1 cellular context compared by ENCODE assay signal in the genomic region with DNA sequence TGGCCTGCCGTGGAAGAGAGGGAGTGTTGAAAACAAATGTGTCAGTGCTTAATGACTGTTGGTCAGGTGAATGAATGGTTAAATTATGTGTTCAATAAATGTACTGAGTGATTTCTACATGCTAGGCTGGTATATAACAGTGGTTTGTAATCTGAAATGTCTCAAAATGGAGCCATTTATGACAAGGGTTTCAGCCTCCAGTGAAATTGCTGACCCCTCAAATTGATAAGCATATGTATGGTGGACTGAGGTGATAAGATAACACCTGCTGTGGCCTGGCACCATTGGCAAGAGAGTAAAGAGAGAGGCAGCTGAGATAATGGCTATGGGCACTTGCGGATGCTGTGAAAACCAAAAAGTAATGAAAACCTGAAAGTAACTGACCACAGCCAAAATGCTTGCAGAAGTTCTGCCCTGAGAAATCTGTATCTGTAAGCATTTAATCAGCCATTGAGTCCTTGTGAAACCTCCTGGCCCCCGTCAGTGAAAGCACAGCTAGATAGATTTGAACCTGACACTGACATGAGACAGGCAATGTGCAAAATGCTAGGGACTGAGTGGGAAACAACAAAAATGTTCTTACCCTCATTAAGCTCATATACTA.
TF ChIP-seq lines count a peak whose summit lies in the region.

No MANE protein-coding gene starts in this region.

TF ChIP-seq in K562, 482 proteins besides CTCF, POLR2A, EP300 and RAD21 (continued from another document and continues in another):
- TF ChIP-seq ARID3A (IDR thresholded peaks at IDR 0.05; ENCODE audit: borderline replicate concordance, low read depth, low read length) (0 out of 2 replicates have a peak, but pooled peaks have one; percentile 11), DIDO1 (tag; IDR thresholded peaks at IDR 0.05; ENCODE audit: low read depth) (0 out of 2 replicates have a peak, but pooled peaks have one; percentile 27), PREB (CRISPR knock-in tag; IDR thresholded peaks at IDR 0.05) (no peak), ZNF174 (CRISPR knock-in tag; IDR thresholded peaks at IDR 0.05) (no peak), CBX5 (IDR thresholded peaks at IDR 0.05; ENCODE audit: borderline replicate concordance, low read depth) (no peak), ZNF143 (CRISPR knock-in tag; IDR thresholded peaks at IDR 0.05) (no peak), BACH1 (tag; IDR thresholded peaks at IDR 0.05) (no peak), ZNF444 (CRISPR knock-in tag; IDR thresholded peaks at IDR 0.05) (no peak), E2F8 (IDR thresholded peaks at IDR 0.05; ENCODE audit: low read depth, partially characterized antibody) (no peak), PYGO2 (tag; IDR thresholded peaks at IDR 0.05) (peak; percentile 59; the same call in 1 of the 2 replicates), ZNF184 (CRISPR knock-in tag; IDR thresholded peaks at IDR 0.05) (no peak), RHOXF2B (CRISPR knock-in tag; conservative IDR thresholded peaks at IDR 0.05) (no peak), WHSC1 (IDR thresholded peaks at IDR 0.05; ENCODE audit: low read length) (no peak), ZNF41 (CRISPR knock-in tag; conservative IDR thresholded peaks at IDR 0.05) (no peak), USF2 (CRISPR knock-in tag; IDR thresholded peaks at IDR 0.05) (no peak), HDAC3 (IDR thresholded peaks at IDR 0.05; ENCODE audit: borderline replicate concordance, partially characterized antibody) (peak; percentile 16), SMC3 (conservative IDR thresholded peaks at IDR 0.05; ENCODE audit: insufficient read depth, low read depth, low read length) (no peak), ZNF589 (CRISPR knock-in tag; IDR thresholded peaks at IDR 0.05; ENCODE audit: low read depth) (no peak), LCOR (CRISPR knock-in tag; IDR thresholded peaks at IDR 0.05) (no peak), ADNP (tag; IDR thresholded peaks at IDR 0.05) (no peak), NFXL1 (CRISPR knock-in tag; IDR thresholded peaks at IDR 0.05) (no peak), PKNOX1 (IDR thresholded peaks at IDR 0.05) (no peak; the same call in 1 of the 2 replicates), MCM5 (IDR thresholded peaks at IDR 0.05; ENCODE audit: low read depth) (no peak), ZKSCAN1 (IDR thresholded peaks at IDR 0.05; ENCODE audit: low read depth, low read length) (no peak), ELF2 (CRISPR knock-in tag; IDR thresholded peaks at IDR 0.05) (peak; percentile 49; the same call in 1 of the 2 replicates), TCF15 (CRISPR knock-in tag; IDR thresholded peaks at IDR 0.05) (no peak), RFX1 (IDR thresholded peaks at IDR 0.05) (no peak), CREB5 (CRISPR knock-in tag; IDR thresholded peaks at IDR 0.05) (no peak), ZFP30 (CRISPR knock-in tag; IDR thresholded peaks at IDR 0.05; ENCODE audit: borderline replicate concordance) (no peak), SMAD4 (CRISPR knock-in tag; conservative IDR thresholded peaks at IDR 0.05) (peak; percentile 43; the same call in 1 of the 2 replicates), KLF6 (CRISPR knock-in tag; IDR thresholded peaks at IDR 0.05; ENCODE audit: borderline replicate concordance) (no peak; the same call in 1 of the 2 replicates), RUNX1 (IDR thresholded peaks at IDR 0.05; ENCODE audit: low read depth) (no peak), HNRNPK (IDR thresholded peaks at IDR 0.05; ENCODE audit: low read depth, low read length, poor library complexity, severe bottlenecking) (no peak), ZNF232 (CRISPR knock-in tag; IDR thresholded peaks at IDR 0.05) (no peak), IRF2 (CRISPR knock-in tag; IDR thresholded peaks at IDR 0.05) (no peak), SOX6 (IDR thresholded peaks at IDR 0.05) (0 out of 2 replicates have a peak, but pooled peaks have one; percentile 39), ZNF830 (CRISPR knock-in tag; IDR thresholded peaks at IDR 0.05) (no peak), FOXK2 (conservative IDR thresholded peaks at IDR 0.05 in 1 of 2, IDR thresholded peaks at IDR 0.05 in 1 of 2; ENCODE audit: low read depth in 2 of 2) (no peak), STAG1 (CRISPR knock-in tag; IDR thresholded peaks at IDR 0.05; ENCODE audit: borderline replicate concordance) (no peak)
- TF ChIP-seq, protein P1, sequence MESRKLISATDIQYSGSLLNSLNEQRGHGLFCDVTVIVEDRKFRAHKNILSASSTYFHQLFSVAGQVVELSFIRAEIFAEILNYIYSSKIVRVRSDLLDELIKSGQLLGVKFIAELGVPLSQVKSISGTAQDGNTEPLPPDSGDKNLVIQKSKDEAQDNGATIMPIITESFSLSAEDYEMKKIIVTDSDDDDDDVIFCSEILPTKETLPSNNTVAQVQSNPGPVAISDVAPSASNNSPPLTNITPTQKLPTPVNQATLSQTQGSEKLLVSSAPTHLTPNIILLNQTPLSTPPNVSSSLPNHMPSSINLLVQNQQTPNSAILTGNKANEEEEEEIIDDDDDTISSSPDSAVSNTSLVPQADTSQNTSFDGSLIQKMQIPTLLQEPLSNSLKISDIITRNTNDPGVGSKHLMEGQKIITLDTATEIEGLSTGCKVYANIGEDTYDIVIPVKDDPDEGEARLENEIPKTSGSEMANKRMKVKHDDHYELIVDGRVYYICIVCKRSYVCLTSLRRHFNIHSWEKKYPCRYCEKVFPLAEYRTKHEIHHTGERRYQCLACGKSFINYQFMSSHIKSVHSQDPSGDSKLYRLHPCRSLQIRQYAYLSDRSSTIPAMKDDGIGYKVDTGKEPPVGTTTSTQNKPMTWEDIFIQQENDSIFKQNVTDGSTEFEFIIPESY (CRISPR knock-in tag; IDR thresholded peaks at IDR 0.05), result no peak
- TF ChIP-seq, protein P2, sequence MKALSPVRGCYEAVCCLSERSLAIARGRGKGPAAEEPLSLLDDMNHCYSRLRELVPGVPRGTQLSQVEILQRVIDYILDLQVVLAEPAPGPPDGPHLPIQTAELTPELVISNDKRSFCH (CRISPR knock-in tag; IDR thresholded peaks at IDR 0.05), result no peak
- TF ChIP-seq, protein P2 (tag; IDR thresholded peaks at IDR 0.05), result peak; percentile 94
- TF ChIP-seq, protein P3, sequence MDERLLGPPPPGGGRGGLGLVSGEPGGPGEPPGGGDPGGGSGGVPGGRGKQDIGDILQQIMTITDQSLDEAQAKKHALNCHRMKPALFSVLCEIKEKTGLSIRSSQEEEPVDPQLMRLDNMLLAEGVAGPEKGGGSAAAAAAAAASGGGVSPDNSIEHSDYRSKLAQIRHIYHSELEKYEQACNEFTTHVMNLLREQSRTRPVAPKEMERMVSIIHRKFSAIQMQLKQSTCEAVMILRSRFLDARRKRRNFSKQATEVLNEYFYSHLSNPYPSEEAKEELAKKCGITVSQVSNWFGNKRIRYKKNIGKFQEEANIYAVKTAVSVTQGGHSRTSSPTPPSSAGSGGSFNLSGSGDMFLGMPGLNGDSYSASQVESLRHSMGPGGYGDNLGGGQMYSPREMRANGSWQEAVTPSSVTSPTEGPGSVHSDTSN (CRISPR knock-in tag; IDR thresholded peaks at IDR 0.05; ENCODE audit: low read depth), result no peak
- TF ChIP-seq, protein P3 (tag; conservative IDR thresholded peaks at IDR 0.05; ENCODE audit: low read depth), result no peak
- TF ChIP-seq, protein P4, sequence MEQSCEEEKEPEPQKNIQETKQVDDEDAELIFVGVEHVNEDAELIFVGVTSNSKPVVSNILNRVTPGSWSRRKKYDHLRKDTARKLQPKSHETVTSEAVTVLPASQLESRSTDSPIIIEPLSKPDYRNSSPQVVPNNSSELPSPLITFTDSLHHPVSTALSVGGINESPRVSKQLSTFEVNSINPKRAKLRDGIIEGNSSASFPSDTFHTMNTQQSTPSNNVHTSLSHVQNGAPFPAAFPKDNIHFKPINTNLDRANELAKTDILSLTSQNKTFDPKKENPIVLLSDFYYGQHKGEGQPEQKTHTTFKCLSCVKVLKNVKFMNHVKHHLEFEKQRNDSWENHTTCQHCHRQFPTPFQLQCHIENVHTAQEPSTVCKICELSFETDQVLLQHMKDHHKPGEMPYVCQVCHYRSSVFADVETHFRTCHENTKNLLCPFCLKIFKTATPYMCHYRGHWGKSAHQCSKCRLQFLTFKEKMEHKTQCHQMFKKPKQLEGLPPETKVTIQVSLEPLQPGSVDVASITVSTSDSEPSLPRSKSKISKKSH (CRISPR knock-in tag; IDR thresholded peaks at IDR 0.05), result no peak
- TF ChIP-seq, protein P5, sequence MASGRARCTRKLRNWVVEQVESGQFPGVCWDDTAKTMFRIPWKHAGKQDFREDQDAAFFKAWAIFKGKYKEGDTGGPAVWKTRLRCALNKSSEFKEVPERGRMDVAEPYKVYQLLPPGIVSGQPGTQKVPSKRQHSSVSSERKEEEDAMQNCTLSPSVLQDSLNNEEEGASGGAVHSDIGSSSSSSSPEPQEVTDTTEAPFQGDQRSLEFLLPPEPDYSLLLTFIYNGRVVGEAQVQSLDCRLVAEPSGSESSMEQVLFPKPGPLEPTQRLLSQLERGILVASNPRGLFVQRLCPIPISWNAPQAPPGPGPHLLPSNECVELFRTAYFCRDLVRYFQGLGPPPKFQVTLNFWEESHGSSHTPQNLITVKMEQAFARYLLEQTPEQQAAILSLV (tag; IDR thresholded peaks at IDR 0.05), result peak; percentile 60; the same call in 1 of the 2 replicates
